ENCODE assay signal across 12 cellular contexts in genomic region chr10:29277296-29277695, GRCh38. TPM values are rescaled to one million over a fixed set of nuclear protein-coding genes. Genes with fewer than 3 reads are reported as not detected.
DNase-seq lines count a peak whose midpoint lies in the region; ATAC-seq and TF ChIP-seq lines count a peak whose summit lies in the region.
"Had no signal": no experiment of that assay in that cellular context is flagged by ENCODE, and none has a peak within 500 bp of the region (broad histone marks: within the 10 kb centered on the region; RNA-seq: fewer than 3 reads in every experiment).

No MANE protein-coding gene starts in this region.

- intact Hi-C loops in testis (cut with DNase I; ENCODE audit: low total_unique reads) = no loop called here

- no peaks in the 10 kb centered on the region for H3K4me1 ChIP-seq in endodermal cell (ENCODE audit: control insufficient read depth, insufficient read depth, low read length)
- no peaks in the 10 kb centered on the region for H3K4me1 ChIP-seq in testis

- H3K4me3 ChIP-seq in endodermal cell (ENCODE audit: low read length) (no peak overlapping the region), testis (no peak overlapping the region)

- TF ChIP-seq POLR2A in testis (IDR thresholded peaks at IDR 0.05) = no peak

- H3K9me3 Mint-ChIP-seq in endodermal cell (no peaks in the 10 kb centered on the region), osteocyte (ENCODE audit: unreplicated experiment) (no peaks in the 10 kb centered on the region)

- WGBS in endodermal cell (ENCODE audit: insufficient coverage in 1 of 2, insufficient read length in 1 of 2), 2 experiments = 92 to 96% methylated on average over 3 to 4 of the region's 4 CpGs
- 72 to 74% methylated on average over 4 of the region's 4 CpGs for WGBS in testis, 2 donors

- H3K4me3 Mint-ChIP-seq in endodermal cell (no peak overlapping the region), osteocyte (ENCODE audit: unreplicated experiment) (no peak overlapping the region)
- H3K4me3 Mint-ChIP-seq: CD4-positive, alpha-beta T cell had no signal

- H3K27ac Mint-ChIP-seq in endodermal cell (no peak overlapping the region), osteocyte (ENCODE audit: unreplicated experiment) (no peak overlapping the region)
- H3K27ac Mint-ChIP-seq: CD4-positive, alpha-beta T cell had no signal

- H3K27me3 ChIP-seq in endodermal cell (ENCODE audit: control insufficient read depth, insufficient read depth, low read length, poor library complexity, severe bottlenecking) (no peaks in the 10 kb centered on the region), testis (no peaks in the 10 kb centered on the region)

- no peaks in the 10 kb centered on the region for H3K36me3 ChIP-seq in endodermal cell (ENCODE audit: control insufficient read depth, insufficient read depth, low read length)
- H3K36me3 ChIP-seq in testis (ENCODE audit: low read depth, missing control alignments) = no peaks in the 10 kb centered on the region

- no peak overlapping the region for H3K9ac ChIP-seq in endodermal cell (ENCODE audit: extremely low read depth, low read length, poor library complexity, severe bottlenecking)

- ATAC-seq in GM19455 (IDR thresholded peaks at IDR 0.05; ENCODE audit: unreplicated experiment) = no peak

- H3K27ac ChIP-seq in C4-2B = peak overlapping the region; percentile 56; the same call in 1 of the 2 replicates
- no peak overlapping the region for H3K27ac ChIP-seq in endodermal cell (ENCODE audit: low read depth, low read length)
- no peak overlapping the region for H3K27ac ChIP-seq in testis

- H3K4me1 Mint-ChIP-seq in endodermal cell = peaks cover 4% of the 10 kb centered on the region
- H3K4me1 Mint-ChIP-seq in osteocyte (ENCODE audit: unreplicated experiment) = peaks cover 5% of the 10 kb centered on the region

- DNase-seq in LoVo (ENCODE audit: low spot score) (peak; percentile 22), endodermal cell (peak; percentile 53), osteocyte (ENCODE audit: extremely low spot score, unreplicated experiment) (peak; percentile 25), NCI-H2171 (lab: John Stamatoyannopoulos, UW) (no peak), testis (no peak)
- DNase-seq: AML-193; CD4-positive, alpha-beta T cell; NCI-H187 treated with DMSO at 0.1 percent for 48 hours; NCI-H510A treated with DMSO at 0.1 percent for 48 hours had no signal

- H3K27me3 Mint-ChIP-seq in endodermal cell (ENCODE audit: insufficient read depth) = no peaks in the 10 kb centered on the region
- H3K27me3 Mint-ChIP-seq in osteocyte (ENCODE audit: unreplicated experiment) = peaks cover 12% of the 10 kb centered on the region

- no peaks in the 10 kb centered on the region for H3K9me3 ChIP-seq in endodermal cell (ENCODE audit: control insufficient read depth, low read length)
- H3K9me3 ChIP-seq in testis = no peaks in the 10 kb centered on the region

- H3K36me3 Mint-ChIP-seq in endodermal cell (ENCODE audit: low read depth) (no peaks in the 10 kb centered on the region), osteocyte (ENCODE audit: unreplicated experiment) (no peaks in the 10 kb centered on the region)

- TF ChIP-seq CTCF in C4-2B (conservative IDR thresholded peaks at IDR 0.05) = no peak
- TF ChIP-seq CTCF in endodermal cell (conservative IDR thresholded peaks at IDR 0.05) = no peak
- TF ChIP-seq CTCF in osteocyte (IDR thresholded peaks at IDR 0.05) = no peak
- TF ChIP-seq CTCF in testis (IDR thresholded peaks at IDR 0.05) = no peak

RNA-seq across cellular contexts. Expression of gene LYZL1, which starts 11.6 kb away (rescaled TPM):
- not detected for total RNA-seq in endodermal cell
- not detected for polyA plus RNA-seq in endodermal cell (2013, experiment 1 of 2)
- not detected for polyA plus RNA-seq in endodermal cell (2013, experiment 2 of 2)
- total RNA-seq in osteocyte = not detected in 2 replicates
- 10 to 100 TPM; 37.0 to 67.6 TPM for total RNA-seq in testis
- 91.3 TPM for polyA plus RNA-seq in testis (ENCODE audit: insufficient read depth, low read depth, low replicate concordance)
- total RNA-seq: CD4-positive, alpha-beta T cell; H4 had no signal

Comparison
In these comparisons a context has a peak if more than half of its experiments do, and no peak if none do; other contexts are left out.
1. DNase-seq: peak in LoVo (single experiment), endodermal cell (single experiment) and osteocyte (single experiment); none in NCI-H2171 (single experiment) and testis (single experiment).
2. RNA of gene LYZL1, which starts 11.6 kb away (total RNA-seq): 37.0 to 67.6 TPM in testis; not detected in endodermal cell and not detected in osteocyte; every median in the first group is over 10 times any median in the second.